Comparison of ENCODE assay signal across 1 cellular context in genomic region chr7:105013818-105014724, GRCh38.
TF ChIP-seq lines count a peak whose summit lies in the region.

Gene KMT2E, plus strand, starts transcription at chr7:105014205. Its CDS starts 26,748 bp downstream, at chr7:105040953.

TF ChIP-seq in HEK293, 187 proteins besides CTCF, POLR2A, EP300 and RAD21 (continued from another document and continues in another):
- peak; percentile 65 for TF ChIP-seq ZBTB26 (tag by site-specific recombination; optimal IDR thresholded peaks at IDR 0.05)
- TF ChIP-seq ZNF239 (tag by site-specific recombination; IDR thresholded peaks at IDR 0.05): no peak
- TF ChIP-seq ZFP3 (tag by site-specific recombination; IDR thresholded peaks at IDR 0.05; ENCODE audit: low read depth): no peak
- peak; percentile 86 for TF ChIP-seq PRDM10 (tag by site-specific recombination; IDR thresholded peaks at IDR 0.05)
- 0 out of 2 replicates have a peak, but pooled peaks have one; percentile 19 for TF ChIP-seq ZNF768 (tag by site-specific recombination; IDR thresholded peaks at IDR 0.05)
- TF ChIP-seq, protein P1, sequence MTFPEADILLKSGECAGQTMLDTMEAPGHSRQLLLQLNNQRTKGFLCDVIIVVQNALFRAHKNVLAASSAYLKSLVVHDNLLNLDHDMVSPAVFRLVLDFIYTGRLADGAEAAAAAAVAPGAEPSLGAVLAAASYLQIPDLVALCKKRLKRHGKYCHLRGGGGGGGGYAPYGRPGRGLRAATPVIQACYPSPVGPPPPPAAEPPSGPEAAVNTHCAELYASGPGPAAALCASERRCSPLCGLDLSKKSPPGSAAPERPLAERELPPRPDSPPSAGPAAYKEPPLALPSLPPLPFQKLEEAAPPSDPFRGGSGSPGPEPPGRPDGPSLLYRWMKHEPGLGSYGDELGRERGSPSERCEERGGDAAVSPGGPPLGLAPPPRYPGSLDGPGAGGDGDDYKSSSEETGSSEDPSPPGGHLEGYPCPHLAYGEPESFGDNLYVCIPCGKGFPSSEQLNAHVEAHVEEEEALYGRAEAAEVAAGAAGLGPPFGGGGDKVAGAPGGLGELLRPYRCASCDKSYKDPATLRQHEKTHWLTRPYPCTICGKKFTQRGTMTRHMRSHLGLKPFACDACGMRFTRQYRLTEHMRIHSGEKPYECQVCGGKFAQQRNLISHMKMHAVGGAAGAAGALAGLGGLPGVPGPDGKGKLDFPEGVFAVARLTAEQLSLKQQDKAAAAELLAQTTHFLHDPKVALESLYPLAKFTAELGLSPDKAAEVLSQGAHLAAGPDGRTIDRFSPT (tag by site-specific recombination; IDR thresholded peaks at IDR 0.05): peak; percentile 28; the same call in 1 of the 2 replicates
- TF ChIP-seq KLF9 (tag by site-specific recombination; IDR thresholded peaks at IDR 0.05; ENCODE audit: low read depth): peak; percentile 32
- TF ChIP-seq GFI1B (tag by site-specific recombination; IDR thresholded peaks at IDR 0.05): peak; percentile 45; the same call in 1 of the 2 replicates
- TF ChIP-seq HOXA7 (CRISPR knock-in tag; IDR thresholded peaks at IDR 0.05; ENCODE audit: borderline replicate concordance): no peak
- no peak for TF ChIP-seq ZNF548 (tag by site-specific recombination; IDR thresholded peaks at IDR 0.05)
- TF ChIP-seq ZNF555 (tag by site-specific recombination; conservative IDR thresholded peaks at IDR 0.05): no peak
- no peak; the same call in 1 of the 2 replicates for TF ChIP-seq SP2 (tag by site-specific recombination; IDR thresholded peaks at IDR 0.05)
- peak; percentile 84 for TF ChIP-seq SP3 (tag by site-specific recombination; IDR thresholded peaks at IDR 0.05)
- TF ChIP-seq ZNF701 (tag by site-specific recombination; IDR thresholded peaks at IDR 0.05): no peak
- no peak for TF ChIP-seq AEBP2 (tag by site-specific recombination; IDR thresholded peaks at IDR 0.05; ENCODE audit: borderline replicate concordance)
- no peak for TF ChIP-seq ZNF354C (tag by site-specific recombination; IDR thresholded peaks at IDR 0.05; ENCODE audit: borderline replicate concordance, low read depth)
- no peak for TF ChIP-seq ZNF266 (tag by site-specific recombination; IDR thresholded peaks at IDR 0.05; ENCODE audit: low read depth)
- 0 out of 2 replicates have a peak, but pooled peaks have one; percentile 58 for TF ChIP-seq ZNF37A (tag by site-specific recombination; IDR thresholded peaks at IDR 0.05)
- 0 out of 2 replicates have a peak, but pooled peaks have one; percentile 78 for TF ChIP-seq ZBTB1 (tag by site-specific recombination; IDR thresholded peaks at IDR 0.05)
- no peak for TF ChIP-seq ZNF362 (tag by site-specific recombination; IDR thresholded peaks at IDR 0.05)
- no peak for TF ChIP-seq ZNF274 (IDR thresholded peaks at IDR 0.05; ENCODE audit: low read length)
- TF ChIP-seq ZNF274 (tag by site-specific recombination; IDR thresholded peaks at IDR 0.05; ENCODE audit: borderline replicate concordance): no peak
- TF ChIP-seq ZNF561 (tag by site-specific recombination; IDR thresholded peaks at IDR 0.05; ENCODE audit: borderline replicate concordance): peak; percentile 87
- TF ChIP-seq MYNN (tag by site-specific recombination; IDR thresholded peaks at IDR 0.05; ENCODE audit: borderline replicate concordance): no peak
- peak; percentile 9; the same call in 1 of the 2 replicates for TF ChIP-seq KLF16 (tag by site-specific recombination; IDR thresholded peaks at IDR 0.05)
- TF ChIP-seq ZNF585B (tag by site-specific recombination; IDR thresholded peaks at IDR 0.05): no peak
- no peak for TF ChIP-seq ZNF19 (tag by site-specific recombination; IDR thresholded peaks at IDR 0.05; ENCODE audit: low read depth)
- no peak for TF ChIP-seq ZNF175 (tag by site-specific recombination; IDR thresholded peaks at IDR 0.05)
- TF ChIP-seq ZNF398 (tag by site-specific recombination; IDR thresholded peaks at IDR 0.05): peak; percentile 34; the same call in 1 of the 2 replicates
- TF ChIP-seq ZNF391 (tag by site-specific recombination; IDR thresholded peaks at IDR 0.05; ENCODE audit: borderline replicate concordance, low read depth): no peak; the same call in 1 of the 2 replicates
- no peak for TF ChIP-seq ZNF837 (tag by site-specific recombination; IDR thresholded peaks at IDR 0.05)
- TF ChIP-seq ZNF830 (tag by site-specific recombination; IDR thresholded peaks at IDR 0.05; ENCODE audit: low read depth): no peak
- TF ChIP-seq, protein P2, sequence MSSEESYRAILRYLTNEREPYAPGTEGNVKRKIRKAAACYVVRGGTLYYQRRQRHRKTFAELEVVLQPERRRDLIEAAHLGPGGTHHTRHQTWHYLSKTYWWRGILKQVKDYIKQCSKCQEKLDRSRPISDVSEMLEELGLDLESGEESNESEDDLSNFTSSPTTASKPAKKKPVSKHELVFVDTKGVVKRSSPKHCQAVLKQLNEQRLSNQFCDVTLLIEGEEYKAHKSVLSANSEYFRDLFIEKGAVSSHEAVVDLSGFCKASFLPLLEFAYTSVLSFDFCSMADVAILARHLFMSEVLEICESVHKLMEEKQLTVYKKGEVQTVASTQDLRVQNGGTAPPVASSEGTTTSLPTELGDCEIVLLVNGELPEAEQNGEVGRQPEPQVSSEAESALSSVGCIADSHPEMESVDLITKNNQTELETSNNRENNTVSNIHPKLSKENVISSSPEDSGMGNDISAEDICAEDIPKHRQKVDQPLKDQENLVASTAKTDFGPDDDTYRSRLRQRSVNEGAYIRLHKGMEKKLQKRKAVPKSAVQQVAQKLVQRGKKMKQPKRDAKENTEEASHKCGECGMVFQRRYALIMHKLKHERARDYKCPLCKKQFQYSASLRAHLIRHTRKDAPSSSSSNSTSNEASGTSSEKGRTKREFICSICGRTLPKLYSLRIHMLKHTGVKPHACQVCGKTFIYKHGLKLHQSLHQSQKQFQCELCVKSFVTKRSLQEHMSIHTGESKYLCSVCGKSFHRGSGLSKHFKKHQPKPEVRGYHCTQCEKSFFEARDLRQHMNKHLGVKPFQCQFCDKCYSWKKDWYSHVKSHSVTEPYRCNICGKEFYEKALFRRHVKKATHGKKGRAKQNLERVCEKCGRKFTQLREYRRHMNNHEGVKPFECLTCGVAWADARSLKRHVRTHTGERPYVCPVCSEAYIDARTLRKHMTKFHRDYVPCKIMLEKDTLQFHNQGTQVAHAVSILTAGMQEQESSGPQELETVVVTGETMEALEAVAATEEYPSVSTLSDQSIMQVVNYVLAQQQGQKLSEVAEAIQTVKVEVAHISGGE (tag by site-specific recombination; conservative IDR thresholded peaks at IDR 0.05; ENCODE audit: low read depth): 0 out of 2 replicates have a peak, but pooled peaks have one; percentile 21
- TF ChIP-seq, protein P3, sequence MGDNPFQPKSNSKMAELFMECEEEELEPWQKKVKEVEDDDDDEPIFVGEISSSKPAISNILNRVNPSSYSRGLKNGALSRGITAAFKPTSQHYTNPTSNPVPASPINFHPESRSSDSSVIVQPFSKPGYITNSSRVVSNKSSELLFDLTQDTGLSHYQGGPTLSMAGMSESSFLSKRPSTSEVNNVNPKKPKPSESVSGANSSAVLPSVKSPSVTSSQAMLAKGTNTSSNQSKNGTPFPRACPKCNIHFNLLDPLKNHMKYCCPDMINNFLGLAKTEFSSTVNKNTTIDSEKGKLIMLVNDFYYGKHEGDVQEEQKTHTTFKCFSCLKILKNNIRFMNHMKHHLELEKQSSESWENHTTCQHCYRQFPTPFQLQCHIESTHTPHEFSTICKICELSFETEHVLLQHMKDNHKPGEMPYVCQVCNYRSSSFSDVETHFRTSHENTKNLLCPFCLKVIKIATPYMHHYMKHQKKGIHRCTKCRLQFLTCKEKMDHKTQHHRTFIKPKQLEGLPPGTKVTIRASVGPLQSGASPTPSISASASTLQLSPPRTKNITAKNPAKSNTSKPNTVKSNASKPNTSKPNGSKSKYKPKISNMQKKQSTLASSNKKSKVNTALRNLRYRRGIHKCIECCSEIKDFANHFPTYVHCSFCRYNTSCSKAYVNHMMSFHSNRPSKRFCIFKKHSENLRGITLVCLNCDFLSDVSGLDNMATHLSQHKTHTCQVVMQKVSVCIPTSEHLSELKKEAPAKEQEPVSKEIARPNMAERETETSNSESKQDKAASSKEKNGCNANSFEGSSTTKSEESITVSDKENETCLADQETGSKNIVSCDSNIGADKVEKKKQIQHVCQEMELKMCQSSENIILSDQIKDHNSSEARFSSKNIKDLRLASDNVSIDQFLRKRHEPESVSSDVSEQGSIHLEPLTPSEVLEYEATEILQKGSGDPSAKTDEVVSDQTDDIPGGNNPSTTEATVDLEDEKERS (tag by site-specific recombination; IDR thresholded peaks at IDR 0.05): no peak
- TF ChIP-seq ZNF214 (tag by site-specific recombination; IDR thresholded peaks at IDR 0.05; ENCODE audit: borderline replicate concordance): no peak
- TF ChIP-seq, protein P4, sequence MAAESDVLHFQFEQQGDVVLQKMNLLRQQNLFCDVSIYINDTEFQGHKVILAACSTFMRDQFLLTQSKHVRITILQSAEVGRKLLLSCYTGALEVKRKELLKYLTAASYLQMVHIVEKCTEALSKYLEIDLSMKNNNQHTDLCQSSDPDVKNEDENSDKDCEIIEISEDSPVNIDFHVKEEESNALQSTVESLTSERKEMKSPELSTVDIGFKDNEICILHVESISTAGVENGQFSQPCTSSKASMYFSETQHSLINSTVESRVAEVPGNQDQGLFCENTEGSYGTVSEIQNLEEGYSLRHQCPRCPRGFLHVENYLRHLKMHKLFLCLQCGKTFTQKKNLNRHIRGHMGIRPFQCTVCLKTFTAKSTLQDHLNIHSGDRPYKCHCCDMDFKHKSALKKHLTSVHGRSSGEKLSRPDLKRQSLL (tag by site-specific recombination; IDR thresholded peaks at IDR 0.05): peak; percentile 27; the same call in 1 of the 2 replicates
- no peak for TF ChIP-seq ZNF792 (tag by site-specific recombination; IDR thresholded peaks at IDR 0.05)
